8 cellular contexts compared by ENCODE assay signal in genomic region chr12:118979763-118980406, GRCh38. TPM values are rescaled to one million over a fixed set of nuclear protein-coding genes. Genes with fewer than 3 reads are reported as not detected.
DNase-seq lines count a peak whose midpoint lies in the region; ATAC-seq and TF ChIP-seq lines count a peak whose summit lies in the region.

No MANE protein-coding gene starts in this region.

- H3K27ac ChIP-seq in HCT116 (ENCODE audit: low read depth, low read length), result no peak overlapping the region
- no peak overlapping the region for H3K27ac ChIP-seq in smooth muscle cell (ENCODE audit: low read depth)

- peak; percentile 89 for ATAC-seq in HCT116
- no peak for ATAC-seq in GM18861 (IDR thresholded peaks at IDR 0.05; ENCODE audit: unreplicated experiment)
- no peak for ATAC-seq in GM19395 (IDR thresholded peaks at IDR 0.05; ENCODE audit: unreplicated experiment)

- intact Hi-C loops in HCT116 (cut with micrococcal nuclease), result loop anchor here (1.0 to 10.0 kb wide), 2 partner anchors 433 to 565 kb away; no protein-coding TSS in a partner anchor

- TF ChIP-seq CTCF in HCT116 (IDR thresholded peaks at IDR 0.05 in 2 of 3, conservative IDR thresholded peaks at IDR 0.05 in 1 of 3; ENCODE audit: borderline replicate concordance in 1 of 3, insufficient read depth in 1 of 3, low read depth in 2 of 3, low read length in 2 of 3), result peak; percentile 56 to 92 (median 82)
- peak; percentile 75 for TF ChIP-seq CTCF in smooth muscle cell (IDR thresholded peaks at IDR 0.05; ENCODE audit: borderline replicate concordance, insufficient read depth, poor library complexity, severe bottlenecking)

- H4K20me1 ChIP-seq in HCT116 (ENCODE audit: insufficient read depth), result no peaks in the 10 kb centered on the region
- H4K20me1 ChIP-seq in smooth muscle cell (ENCODE audit: low read depth), result no peaks in the 10 kb centered on the region

- RAD21 ChIA-PET in HCT116 (lab: Charles Lee; ENCODE audit: low non-redundant PET in 1 of 2, low total read pairs in 2 of 2, uncharacterized antibody in 2 of 2, unreplicated experiment in 2 of 2), result no interaction called here

- H2AFZ ChIP-seq in HCT116 (ENCODE audit: low read depth, low read length, poor library complexity, severe bottlenecking) (no peak overlapping the region), smooth muscle cell (ENCODE audit: low read depth) (no peak overlapping the region)

- H3K79me2 ChIP-seq in HCT116 (ENCODE audit: insufficient read depth, low read length), result no peaks in the 10 kb centered on the region
- H3K79me2 ChIP-seq in smooth muscle cell (ENCODE audit: low read depth), result no peaks in the 10 kb centered on the region

- H3K9me2 ChIP-seq in HCT116 (ENCODE audit: insufficient read depth), result no peaks in the 10 kb centered on the region

- H3K27me3 Mint-ChIP-seq in activated naive CD8-positive, alpha-beta T cell treated with anti-CD3 and anti-CD28 coated beads for 36 hours, result peaks cover 48% of the 10 kb centered on the region

- H3K4me3 ChIP-seq in HCT116 (replicated peaks in 1 of 2; ENCODE audit: low read depth in 1 of 2, low read length in 2 of 2) (no peak overlapping the region), smooth muscle cell (no peak overlapping the region)

- H3K4me2 ChIP-seq in HCT116 (ENCODE audit: low read length), result no peak overlapping the region
- H3K4me2 ChIP-seq in smooth muscle cell, result no peak overlapping the region

- H3K27ac Mint-ChIP-seq in activated naive CD8-positive, alpha-beta T cell treated with anti-CD3 and anti-CD28 coated beads for 36 hours, result no peak overlapping the region

- H3K9me3 Mint-ChIP-seq in activated naive CD8-positive, alpha-beta T cell treated with anti-CD3 and anti-CD28 coated beads for 36 hours, result peaks cover 3% of the 10 kb centered on the region

- no peaks in the 10 kb centered on the region for H3K36me3 ChIP-seq in HCT116 (ENCODE audit: control insufficient read depth in 1 of 2, insufficient read depth in 2 of 2, low read length in 2 of 2)
- H3K36me3 ChIP-seq in smooth muscle cell (ENCODE audit: low read depth), result no peaks in the 10 kb centered on the region

- TF ChIP-seq RAD21 in HCT116 (IDR thresholded peaks at IDR 0.05; ENCODE audit: low read depth), result peak; percentile 58

- TF ChIP-seq POLR2A in HCT116 (IDR thresholded peaks at IDR 0.05; ENCODE audit: borderline replicate concordance, extremely low read depth, insufficient read depth, insufficient read length), result no peak

- CTCF ChIA-PET in HCT116 (lab: Charles Lee), result interaction anchor here (0.7 to 1.2 kb wide), 3 partner anchors 57 to 464 kb away, joined by 3 to 4 read pairs (median 4); no protein-coding TSS in a partner anchor

- no peaks in the 10 kb centered on the region for H3K9me3 ChIP-seq in HCT116 (ENCODE audit: control insufficient read depth in 1 of 2, insufficient read depth in 1 of 2, low read depth in 1 of 2, low read length in 2 of 2)
- H3K9me3 ChIP-seq in smooth muscle cell (replicated peaks; ENCODE audit: low read depth), result no peaks in the 10 kb centered on the region

- H3F3A ChIP-seq in smooth muscle cell (ENCODE audit: low read depth), result no peaks in the 10 kb centered on the region

- H3K4me1 ChIP-seq in HCT116 (ENCODE audit: control insufficient read depth in 1 of 2, insufficient read depth in 2 of 2, low read length in 2 of 2) (no peaks in the 10 kb centered on the region), smooth muscle cell (ENCODE audit: low read depth) (no peaks in the 10 kb centered on the region)

- peak; percentile 66 for DNase-seq in DMS153 treated with DMSO at 0.1 percent for 48 hours (lab: John Stamatoyannopoulos, UW; ENCODE audit: unreplicated experiment)
- peak; percentile 42 for DNase-seq in HCT116 (ENCODE audit: low read depth, low spot score)
- peak; percentile 78 for DNase-seq in NCI-H2171 (lab: John Stamatoyannopoulos, UW)
- DNase-seq in activated naive CD8-positive, alpha-beta T cell treated with anti-CD3 and anti-CD28 coated beads for 36 hours, result peak; percentile 13
- peak; percentile 6 to 18 for DNase-seq in hippocampal formation (lab: John Stamatoyannopoulos, UW)
- DNase-seq in smooth muscle cell (lab: John Stamatoyannopoulos, UW; ENCODE audit: unreplicated experiment), result no peak

- no TSS peak for BruUV-seq in HCT116 (replicated peaks; lab: Mats Ljungman, UMichigan)

- no peaks in the 10 kb centered on the region for H3K4me1 Mint-ChIP-seq in activated naive CD8-positive, alpha-beta T cell treated with anti-CD3 and anti-CD28 coated beads for 36 hours

- POLR2A ChIA-PET in HCT116 (lab: Charles Lee), result no interaction called here

- H3K36me3 Mint-ChIP-seq in activated naive CD8-positive, alpha-beta T cell treated with anti-CD3 and anti-CD28 coated beads for 36 hours, result no peaks in the 10 kb centered on the region

- peaks cover 23% of the 10 kb centered on the region; the same call in 1 of the 2 replicates for H3K27me3 ChIP-seq in HCT116 (ENCODE audit: insufficient read depth, low read length)
- peaks cover 80% of the 10 kb centered on the region for H3K27me3 ChIP-seq in smooth muscle cell (ENCODE audit: low read depth)

- H3K9ac ChIP-seq in HCT116 (ENCODE audit: low read length) (no peak overlapping the region), smooth muscle cell (ENCODE audit: low read depth) (no peak overlapping the region)

- 2% methylated on average over 17 of the region's 17 CpGs for WGBS in smooth muscle cell (ENCODE audit: low lambda C conversion rate)

- H3K4me3 Mint-ChIP-seq in activated naive CD8-positive, alpha-beta T cell treated with anti-CD3 and anti-CD28 coated beads for 36 hours, result no peak overlapping the region

TF ChIP-seq in HCT116, 20 proteins besides CTCF, POLR2A, EP300 and RAD21:
- no peak for TF ChIP-seq EZH2 (IDR thresholded peaks at IDR 0.05)
- TF ChIP-seq SIN3A (IDR thresholded peaks at IDR 0.05; ENCODE audit: low read depth), result no peak
- TF ChIP-seq CBX3 (IDR thresholded peaks at IDR 0.05; ENCODE audit: low read depth), result no peak
- no peak for TF ChIP-seq SP1 (IDR thresholded peaks at IDR 0.05; ENCODE audit: low read depth)
- TF ChIP-seq ELF1 (IDR thresholded peaks at IDR 0.05; ENCODE audit: borderline replicate concordance, low read depth), result no peak
- TF ChIP-seq, protein P1, sequence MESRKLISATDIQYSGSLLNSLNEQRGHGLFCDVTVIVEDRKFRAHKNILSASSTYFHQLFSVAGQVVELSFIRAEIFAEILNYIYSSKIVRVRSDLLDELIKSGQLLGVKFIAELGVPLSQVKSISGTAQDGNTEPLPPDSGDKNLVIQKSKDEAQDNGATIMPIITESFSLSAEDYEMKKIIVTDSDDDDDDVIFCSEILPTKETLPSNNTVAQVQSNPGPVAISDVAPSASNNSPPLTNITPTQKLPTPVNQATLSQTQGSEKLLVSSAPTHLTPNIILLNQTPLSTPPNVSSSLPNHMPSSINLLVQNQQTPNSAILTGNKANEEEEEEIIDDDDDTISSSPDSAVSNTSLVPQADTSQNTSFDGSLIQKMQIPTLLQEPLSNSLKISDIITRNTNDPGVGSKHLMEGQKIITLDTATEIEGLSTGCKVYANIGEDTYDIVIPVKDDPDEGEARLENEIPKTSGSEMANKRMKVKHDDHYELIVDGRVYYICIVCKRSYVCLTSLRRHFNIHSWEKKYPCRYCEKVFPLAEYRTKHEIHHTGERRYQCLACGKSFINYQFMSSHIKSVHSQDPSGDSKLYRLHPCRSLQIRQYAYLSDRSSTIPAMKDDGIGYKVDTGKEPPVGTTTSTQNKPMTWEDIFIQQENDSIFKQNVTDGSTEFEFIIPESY (IDR thresholded peaks at IDR 0.05; ENCODE audit: extremely low read depth, insufficient replicate concordance, low read length), result no peak
- TF ChIP-seq EGR1 (IDR thresholded peaks at IDR 0.05; ENCODE audit: low read depth), result no peak
- no peak for TF ChIP-seq YY1 (IDR thresholded peaks at IDR 0.05; ENCODE audit: extremely low read depth, insufficient replicate concordance, low read depth, low read length)
- TF ChIP-seq POLR2AphosphoS5 (IDR thresholded peaks at IDR 0.05; ENCODE audit: low read depth, low read length), result no peak
- no peak for TF ChIP-seq SRF (IDR thresholded peaks at IDR 0.05; ENCODE audit: low read depth)

RNA-seq across cellular contexts. Expression of gene SRRM4, which starts 1.5 kb away (rescaled TPM):
- total RNA-seq in HCT116 (2021; ENCODE audit: unreplicated experiment) (0.02 TPM), smooth muscle cell (0.04 and 0.09 TPM in 2 replicates)
- not detected in 2 replicates for polyA plus RNA-seq in HCT116 (2012)
- total RNA-seq in activated naive CD8-positive, alpha-beta T cell treated with anti-CD3 and anti-CD28 coated beads for 36 hours, result not detected
- polyA plus RNA-seq in smooth muscle cell, result 0.35 TPM in 1 of 2 replicates, not detected in the other
